1 cellular context compared by ENCODE assay signal in genomic region chr4:7653510-7654414, GRCh38.
TF ChIP-seq lines count a peak whose summit lies in the region.

No MANE protein-coding gene starts in this region.

TF ChIP-seq in H1, 55 proteins besides CTCF, POLR2A, EP300 and RAD21 (continued from another document):
- TF ChIP-seq KDM1A (IDR thresholded peaks at IDR 0.05; ENCODE audit: borderline replicate concordance, low read length) (no peak), MAX (IDR thresholded peaks at IDR 0.05) (no peak), HDAC2 (IDR thresholded peaks at IDR 0.05; ENCODE audit: borderline replicate concordance in 1 of 2, low read depth in 2 of 2, low read length in 2 of 2) (no peak), KDM5A (IDR thresholded peaks at IDR 0.05; ENCODE audit: low read length) (no peak), CBX5 (IDR thresholded peaks at IDR 0.05; ENCODE audit: low read depth, low read length) (no peak)
